Comparison of ENCODE assay signal across 18 cellular contexts in genomic region chr5:115439639-115440038, GRCh38.
A peak's percentile ranks its signal among the peaks of the same experiment; 100 is the strongest.
DNase-seq lines count a peak whose midpoint lies in the region; TF ChIP-seq lines count a peak whose summit lies in the region.
"Had no signal": no experiment of that assay in that cellular context is flagged by ENCODE, and none has a peak within 500 bp of the region (broad histone marks: within the 10 kb centered on the region; RNA-seq: fewer than 3 reads in every experiment).

No MANE protein-coding gene starts in this region.

- H3K27me3 ChIP-seq in ACC112 (ENCODE audit: insufficient read depth, low read length) = no peaks in the 10 kb centered on the region
- no peaks in the 10 kb centered on the region for H3K27me3 ChIP-seq in mesenchymal stem cell (ENCODE audit: control insufficient read depth in 1 of 2, insufficient read depth in 1 of 2, low read length in 2 of 2)
- H3K27me3 ChIP-seq in adrenal gland = no peaks in the 10 kb centered on the region
- H3K27me3 ChIP-seq: BLaER1 treated with 17β-estradiol and CSF1 and Interleukin-3, amounts not matched to agents 10 nM and 100 nM had no signal

- intact Hi-C loops in adrenal gland (cut with DNase I) = no loop called here

- peaks cover 26% of the 10 kb centered on the region for H3K4me1 ChIP-seq in ACC112 (ENCODE audit: control insufficient read depth, insufficient read depth, low read length, unreplicated experiment)
- no peaks in the 10 kb centered on the region for H3K4me1 ChIP-seq in HEK293 (ENCODE audit: control insufficient read depth, insufficient read depth, low read length)
- peaks cover 2% of the 10 kb centered on the region for H3K4me1 ChIP-seq in mesenchymal stem cell (ENCODE audit: control insufficient read depth, insufficient read depth, low read depth, low read length)
- no peaks in the 10 kb centered on the region for H3K4me1 ChIP-seq in adrenal gland (replicated peaks in 1 of 2)
- H3K4me1 ChIP-seq: Caco-2 had no signal

- no peak overlapping the region for H4K8ac ChIP-seq in mesenchymal stem cell (ENCODE audit: low read length)

- no peak overlapping the region for H3K4ac ChIP-seq in mesenchymal stem cell (ENCODE audit: low read depth in 1 of 2, low read length in 2 of 2)

- H2AK5ac ChIP-seq in mesenchymal stem cell (ENCODE audit: low read length, severe bottlenecking) = no peak overlapping the region

- H3K79me2 ChIP-seq in ACC112 (ENCODE audit: control insufficient read depth, insufficient read depth, low read length, unreplicated experiment) = no peaks in the 10 kb centered on the region

- H2BK5ac ChIP-seq in mesenchymal stem cell (ENCODE audit: low read depth, low read length, poor library complexity, severe bottlenecking) = no peak overlapping the region

- peak overlapping the region; percentile 71 for H3K27ac ChIP-seq in ACC112 (ENCODE audit: low read depth, low read length)
- no peak overlapping the region for H3K27ac ChIP-seq in HEK293 (ENCODE audit: extremely low read depth, low read depth, low read length)
- no peak overlapping the region for H3K27ac ChIP-seq in mesenchymal stem cell (ENCODE audit: low read length, poor library complexity, severe bottlenecking)
- no peak overlapping the region for H3K27ac ChIP-seq in adrenal gland
- H3K27ac ChIP-seq: 22Rv1; BLaER1 treated with 17β-estradiol and CSF1 and Interleukin-3, amounts not matched to agents 10 nM and 100 nM; C4-2B had no signal

- H3K23ac ChIP-seq in mesenchymal stem cell (ENCODE audit: low read length in 2 of 2) = no peak overlapping the region

- H3K4me3 ChIP-seq in ACC112 (ENCODE audit: low read depth, low read length) = no peak overlapping the region
- H3K4me3 ChIP-seq in HEK293 (ENCODE audit: low read depth, low read length) = no peak overlapping the region
- H3K4me3 ChIP-seq in mesenchymal stem cell (ENCODE audit: insufficient read depth in 1 of 2, low read depth in 1 of 2, low read length in 2 of 2) = no peak overlapping the region
- no peak overlapping the region for H3K4me3 ChIP-seq in adrenal gland
- H3K4me3 ChIP-seq: BLaER1 treated with 17β-estradiol and CSF1 and Interleukin-3, amounts not matched to agents 10 nM and 100 nM had no signal

- no peak overlapping the region for H2BK12ac ChIP-seq in mesenchymal stem cell (ENCODE audit: low read length in 2 of 2)

- no peak overlapping the region for H3K14ac ChIP-seq in mesenchymal stem cell (ENCODE audit: low read length in 2 of 2)

- H2BK15ac ChIP-seq in mesenchymal stem cell (ENCODE audit: low read depth, poor library complexity, severe bottlenecking) = no peak overlapping the region

- no peaks in the 10 kb centered on the region; the same call in 1 of the 2 replicates for H3K9me3 ChIP-seq in HEK293 (ENCODE audit: control insufficient read depth, insufficient read depth, low read depth, low read length)
- peaks cover 9% of the 10 kb centered on the region for H3K9me3 ChIP-seq in mesenchymal stem cell (ENCODE audit: control insufficient read depth, low read length)
- H3K9me3 ChIP-seq in adrenal gland (replicated peaks in 1 of 3) = no peaks in the 10 kb centered on the region
- H3K9me3 ChIP-seq: Caco-2 had no signal

- POLR2A ChIA-PET in HEK293 (lab: Yijun Ruan, JAX) = no interaction called here

- no peak overlapping the region for H3K18ac ChIP-seq in mesenchymal stem cell (ENCODE audit: low read depth in 1 of 2, low read length in 2 of 2)

- no peak overlapping the region for H2BK120ac ChIP-seq in mesenchymal stem cell (ENCODE audit: low read depth, low read length)

- DNase-seq in HT-29 (ENCODE audit: low spot score) (peak; percentile 1), mesenchymal stem cell (no peak), retina (no peak), adrenal gland (no peak), hippocampal formation (lab: John Stamatoyannopoulos, UW) (no peak)
- DNase-seq in stimulated activated CD4-positive, alpha-beta T cell treated with anti-CD3 and anti-CD28 coated beads, Interleukin-12 subunit alpha, Interleukin-12 subunit beta, amount 100 ng/mL, for 4 hours = no peak
- DNase-seq: AML-193; Caco-2; Calu3; CD4-positive, alpha-beta T cell; CD8-positive, alpha-beta T cell; DMS79 treated with DMSO at 0.1 percent for 48 hours; GF-D8 had no signal

- 100% methylated on average over 2 of the region's 2 CpGs for WGBS in mesenchymal stem cell
- 56 to 80% (median 70%) methylated on average over 2 of the region's 2 CpGs for WGBS in adrenal gland, 4 donors

- TF ChIP-seq CTCF in HEK293 (tag by site-specific recombination; IDR thresholded peaks at IDR 0.05) (no peak), adrenal gland (IDR thresholded peaks at IDR 0.05) (no peak)

- CTCF ChIA-PET in HEK293 (lab: Yijun Ruan, JAX) = no interaction called here

- peak overlapping the region; percentile 62 for H3K9ac ChIP-seq in mesenchymal stem cell (ENCODE audit: low read length)
- H3K9ac ChIP-seq: BLaER1 treated with 17β-estradiol and CSF1 and Interleukin-3, amounts not matched to agents 10 nM and 100 nM had no signal

- H3K4me2 ChIP-seq in mesenchymal stem cell (ENCODE audit: low read length, poor library complexity, severe bottlenecking) = no peak overlapping the region
- H3K4me2 ChIP-seq: BLaER1 treated with 17β-estradiol and CSF1 and Interleukin-3, amounts not matched to agents 10 nM and 100 nM had no signal

- no peaks in the 10 kb centered on the region for H3K79me1 ChIP-seq in mesenchymal stem cell (replicated peaks; ENCODE audit: low read length, poor library complexity, severe bottlenecking)

- TF ChIP-seq POLR2A in adrenal gland (IDR thresholded peaks at IDR 0.05) = no peak

- H3K36me3 ChIP-seq in ACC112 (ENCODE audit: insufficient read depth, low read length) (peaks cover 10% of the 10 kb centered on the region; the same call in 1 of the 2 replicates), HEK293 (ENCODE audit: control insufficient read depth in 2 of 2, insufficient read depth in 1 of 2, low read length in 2 of 2) (no peaks in the 10 kb centered on the region), mesenchymal stem cell (ENCODE audit: control insufficient read depth in 1 of 2, insufficient read depth in 2 of 2, low read depth in 1 of 2, low read length in 2 of 2) (no peaks in the 10 kb centered on the region), adrenal gland (replicated peaks in 1 of 2) (no peaks in the 10 kb centered on the region)
- H3K36me3 ChIP-seq: BLaER1 treated with 17β-estradiol and CSF1 and Interleukin-3, amounts not matched to agents 10 nM and 100 nM had no signal

- H2AFZ ChIP-seq in ACC112 (ENCODE audit: low read length, unreplicated experiment) (no peak overlapping the region), mesenchymal stem cell (ENCODE audit: low read depth, low read length) (no peak overlapping the region)

- H4K91ac ChIP-seq in mesenchymal stem cell (ENCODE audit: low read length) = no peak overlapping the region

TF ChIP-seq in HEK293, 187 proteins besides CTCF, POLR2A, EP300 and RAD21 (continues in another document):
- TF ChIP-seq ZNF324 (tag by site-specific recombination; IDR thresholded peaks at IDR 0.05) (no peak), FEZF1 (tag by site-specific recombination; IDR thresholded peaks at IDR 0.05) (no peak), PRDM4 (tag by site-specific recombination; IDR thresholded peaks at IDR 0.05) (no peak), SETDB1 (IDR thresholded peaks at IDR 0.05; ENCODE audit: insufficient read length, low read length) (peak; percentile 77), ZNF600 (tag by site-specific recombination; IDR thresholded peaks at IDR 0.05) (no peak), TCF7L2 (IDR thresholded peaks at IDR 0.05; ENCODE audit: borderline replicate concordance, low read depth, low read length) (no peak), TRIM28 (IDR thresholded peaks at IDR 0.05; ENCODE audit: borderline replicate concordance, low read length) (peak; percentile 19; the same call in 1 of the 2 replicates), ZNF692 (tag by site-specific recombination; IDR thresholded peaks at IDR 0.05) (no peak), ZNF157 (tag by site-specific recombination; IDR thresholded peaks at IDR 0.05) (no peak), ZNF335 (tag by site-specific recombination; conservative IDR thresholded peaks at IDR 0.05) (no peak)
